Comparison of ENCODE assay signal across 8 cellular contexts in genomic region chr2:38076250-38076709, GRCh38. TPM values are rescaled to one million over a fixed set of nuclear protein-coding genes. Genes with fewer than 3 reads are reported as not detected.
DNase-seq lines count a peak whose midpoint lies in the region; ATAC-seq and TF ChIP-seq lines count a peak whose summit lies in the region.

No MANE protein-coding gene starts in this region.

- H3K36me3 ChIP-seq in right atrium auricular region = no peaks in the 10 kb centered on the region

- DNase-seq in A172 (ENCODE audit: low spot score) (peak; percentile 54), GM12864 (ENCODE audit: low read depth) (no peak), NCI-H510A (lab: John Stamatoyannopoulos, UW) (peak; percentile 83), right atrium auricular region (ENCODE audit: low spot score) (peak; percentile 90), renal cortical epithelial cell (ENCODE audit: low read depth) (peak; percentile 74), NCI-H446 treated with DMSO at 0.1 percent for 48 hours (lab: John Stamatoyannopoulos, UW) (no peak)
- DNase-seq in activated naive CD8-positive, alpha-beta T cell treated with anti-CD3 and anti-CD28 coated beads, Interleukin-2, amount 50 U/mL, for 16 hours (ENCODE audit: low read depth, low spot score) = peak; percentile 9

- TF ChIP-seq CTCF in GM12864 (IDR thresholded peaks at IDR 0.05; ENCODE audit: low read depth, low read length, missing control alignments) (peak; percentile 29), right atrium auricular region (IDR thresholded peaks at IDR 0.05) (no peak)

- H3K9me3 ChIP-seq in right atrium auricular region = no peaks in the 10 kb centered on the region

- H3K27ac ChIP-seq in right atrium auricular region = peak overlapping the region; percentile 86 to 91

- peak; percentile 34 for ATAC-seq in HG02884 (IDR thresholded peaks at IDR 0.05; ENCODE audit: unreplicated experiment)

- H3K4me3 ChIP-seq in GM12864 (ENCODE audit: low read depth, low read length) (peak overlapping the region; percentile 53), right atrium auricular region (peak overlapping the region; percentile 46 to 62)

- H3K4me1 ChIP-seq in right atrium auricular region = peaks cover 0 to 37% of the 10 kb centered on the region in 2 donors

- no peaks in the 10 kb centered on the region for H3K27me3 ChIP-seq in right atrium auricular region

RNA-seq across cellular contexts. Expression of gene CYP1B1, which starts 0.3 kb away (rescaled TPM):
- total RNA-seq in A172 (2014; rRNA removed; shearing (Covaris generic)) = 0.31 and 0.38 TPM in 2 replicates
- 10 to 100 TPM; 25.1 to 92.6 TPM for total RNA-seq in right atrium auricular region
- total RNA-seq in renal cortical epithelial cell = 18.9 and 422 TPM in 2 replicates

Comparison
In these comparisons a context has a peak if more than half of its experiments do, and no peak if none do; other contexts are left out.
1. DNase-seq: peak in A172 (single experiment), NCI-H510A (single experiment), activated naive CD8-positive, alpha-beta T cell treated with anti-CD3 and anti-CD28 coated beads, Interleukin-2, amount 50 U/mL, for 16 hours (single experiment), right atrium auricular region (single experiment) and renal cortical epithelial cell (single experiment); none in GM12864 (single experiment) and NCI-H446 treated with DMSO at 0.1 percent for 48 hours (single experiment).
2. RNA of gene CYP1B1, which starts 0.3 kb away (total RNA-seq): 18.9 to 422 TPM in renal cortical epithelial cell and 25.1 to 92.6 TPM in right atrium auricular region; 0.31 to 0.38 TPM in A172; every median in the first group is over 10 times any median in the second.